Comparison of ENCODE assay signal across 10 cellular contexts in genomic region chr17:75894049-75894742, GRCh38. TPM values are rescaled to one million over a fixed set of nuclear protein-coding genes. Genes with fewer than 3 reads are reported as not detected.
DNase-seq lines count a peak whose midpoint lies in the region; ATAC-seq and TF ChIP-seq lines count a peak whose summit lies in the region.
"Had no signal": no experiment of that assay in that cellular context is flagged by ENCODE, and none has a peak within 500 bp of the region (broad histone marks: within the 10 kb centered on the region; RNA-seq: fewer than 3 reads in every experiment).

No MANE protein-coding gene starts in this region.

- H3K9me3 Mint-ChIP-seq in activated naive CD4-positive, alpha-beta T cell treated with anti-CD3 and anti-CD28 coated beads, Interleukin-2, amount 10 ng/mL, durations not matched to agents 7 days and 5 days: no peaks in the 10 kb centered on the region
- H3K9me3 Mint-ChIP-seq in activated naive CD8-positive, alpha-beta T cell treated with anti-CD3 and anti-CD28 coated beads for 36 hours: no peaks in the 10 kb centered on the region
- no peaks in the 10 kb centered on the region for H3K9me3 Mint-ChIP-seq in mesothelial cell of epicardium
- no peaks in the 10 kb centered on the region for H3K9me3 Mint-ChIP-seq in type B pancreatic cell

- H3K27me3 Mint-ChIP-seq in activated naive CD4-positive, alpha-beta T cell treated with anti-CD3 and anti-CD28 coated beads, Interleukin-2, amount 10 ng/mL, durations not matched to agents 7 days and 5 days: no peaks in the 10 kb centered on the region
- H3K27me3 Mint-ChIP-seq in activated naive CD8-positive, alpha-beta T cell treated with anti-CD3 and anti-CD28 coated beads for 36 hours: no peaks in the 10 kb centered on the region
- H3K27me3 Mint-ChIP-seq in mesothelial cell of epicardium (ENCODE audit: low read depth): no peaks in the 10 kb centered on the region
- no peaks in the 10 kb centered on the region for H3K27me3 Mint-ChIP-seq in type B pancreatic cell

- ATAC-seq in GM18858 (IDR thresholded peaks at IDR 0.05; ENCODE audit: unreplicated experiment) (no peak), HG02981 (IDR thresholded peaks at IDR 0.05; ENCODE audit: unreplicated experiment) (no peak)
- ATAC-seq: activated CD4-positive, CD25-positive, alpha-beta regulatory T cell treated with anti-CD3 and anti-CD28 coated beads, Interleukin-2, amount 50 U/mL, for 24 hours had no signal

- H3K4me1 Mint-ChIP-seq in activated naive CD4-positive, alpha-beta T cell treated with anti-CD3 and anti-CD28 coated beads, Interleukin-2, amount 10 ng/mL, durations not matched to agents 7 days and 5 days: peaks cover 26% of the 10 kb centered on the region
- H3K4me1 Mint-ChIP-seq in activated naive CD8-positive, alpha-beta T cell treated with anti-CD3 and anti-CD28 coated beads for 36 hours: peaks cover 26% of the 10 kb centered on the region
- H3K4me1 Mint-ChIP-seq in mesothelial cell of epicardium (peaks cover 21% of the 10 kb centered on the region), type B pancreatic cell (ENCODE audit: unreplicated experiment) (peaks cover 22% of the 10 kb centered on the region)

- peak overlapping the region; percentile 28 for H3K27ac Mint-ChIP-seq in activated naive CD4-positive, alpha-beta T cell treated with anti-CD3 and anti-CD28 coated beads, Interleukin-2, amount 10 ng/mL, durations not matched to agents 7 days and 5 days
- H3K27ac Mint-ChIP-seq in activated naive CD8-positive, alpha-beta T cell treated with anti-CD3 and anti-CD28 coated beads for 36 hours: peak overlapping the region; percentile 72
- H3K27ac Mint-ChIP-seq in mesothelial cell of epicardium (no peak overlapping the region), type B pancreatic cell (peak overlapping the region; percentile 77)

- no peak for DNase-seq in activated naive CD4-positive, alpha-beta T cell treated with anti-CD3 and anti-CD28 coated beads, Interleukin-2, amount 10 ng/mL, durations not matched to agents 7 days and 5 days
- DNase-seq in activated naive CD4-positive, alpha-beta T cell treated with anti-CD3 and anti-CD28 coated beads, Interleukin-2, amount 50 U/mL, for 16 hours: no peak
- no peak for DNase-seq in activated naive CD8-positive, alpha-beta T cell treated with anti-CD3 and anti-CD28 coated beads for 36 hours
- DNase-seq in mesothelial cell of epicardium (ENCODE audit: low spot score in 2 of 2, unreplicated experiment in 2 of 2) (no peak), type B pancreatic cell (ENCODE audit: extremely low spot score, unreplicated experiment) (no peak)
- no peak for DNase-seq in stimulated activated CD4-positive, alpha-beta T cell treated with anti-CD3 and anti-CD28 coated beads, Interleukin-2, amount 100 ng/mL, for 24 hours
- DNase-seq: OCI-M1 had no signal

- TF ChIP-seq CTCF in mesothelial cell of epicardium (IDR thresholded peaks at IDR 0.05; ENCODE audit: unreplicated experiment): no peak
- no peak for TF ChIP-seq CTCF in type B pancreatic cell (conservative IDR thresholded peaks at IDR 0.05)

- peak overlapping the region; percentile 19 for H3K4me3 Mint-ChIP-seq in activated naive CD4-positive, alpha-beta T cell treated with anti-CD3 and anti-CD28 coated beads, Interleukin-2, amount 10 ng/mL, durations not matched to agents 7 days and 5 days
- H3K4me3 Mint-ChIP-seq in activated naive CD8-positive, alpha-beta T cell treated with anti-CD3 and anti-CD28 coated beads for 36 hours: peak overlapping the region; percentile 44
- H3K4me3 Mint-ChIP-seq in mesothelial cell of epicardium: peak overlapping the region; percentile 27
- H3K4me3 Mint-ChIP-seq in type B pancreatic cell: peak overlapping the region; percentile 47

- H3K36me3 Mint-ChIP-seq in activated naive CD4-positive, alpha-beta T cell treated with anti-CD3 and anti-CD28 coated beads, Interleukin-2, amount 10 ng/mL, durations not matched to agents 7 days and 5 days: peaks cover 22% of the 10 kb centered on the region
- peaks cover 18% of the 10 kb centered on the region for H3K36me3 Mint-ChIP-seq in activated naive CD8-positive, alpha-beta T cell treated with anti-CD3 and anti-CD28 coated beads for 36 hours
- H3K36me3 Mint-ChIP-seq in mesothelial cell of epicardium (peaks cover 10% of the 10 kb centered on the region), type B pancreatic cell (peaks cover 4% of the 10 kb centered on the region)

- CTCF ChIA-PET in activated naive CD4-positive, alpha-beta T cell treated with anti-CD3 and anti-CD28 coated beads, Interleukin-2, amount 10 ng/mL, durations not matched to agents 7 days and 5 days (lab: Charles Lee): interaction anchor here (1.1 to 3.9 kb wide), 4 partner anchors 32 to 261 kb away, joined by 3 to 30 read pairs (median 4); partner anchors contain the start of gene SMIM5

RNA-seq across cellular contexts. Expression of gene TRIM65, which starts 2.6 kb away (rescaled TPM):
- total RNA-seq in activated naive CD8-positive, alpha-beta T cell treated with anti-CD3 and anti-CD28 coated beads for 36 hours: 10 to 100 TPM; 37.2 to 41.7 TPM
- total RNA-seq in mesothelial cell of epicardium: 21.2 to 21.9 TPM (median 21.4 TPM) in 3 replicates
- total RNA-seq in type B pancreatic cell (ENCODE audit: low replicate concordance): 8.1 and 19.0 TPM in 2 replicates

RNA-seq across cellular contexts. Expression of gene MRPL38, which starts 10.5 kb away (rescaled TPM):
- 100 to 1,000 TPM; 148 to 161 TPM for total RNA-seq in activated naive CD8-positive, alpha-beta T cell treated with anti-CD3 and anti-CD28 coated beads for 36 hours
- total RNA-seq in mesothelial cell of epicardium: 77.8 to 91.1 TPM (median 82.2 TPM) in 3 replicates
- 93.5 and 113 TPM in 2 replicates for total RNA-seq in type B pancreatic cell (ENCODE audit: low replicate concordance)

RNA-seq across cellular contexts. Expression of gene TRIM47, which starts 15.8 kb away (rescaled TPM):
- 10 to 100 TPM; 16.4 to 18.3 TPM for total RNA-seq in activated naive CD8-positive, alpha-beta T cell treated with anti-CD3 and anti-CD28 coated beads for 36 hours
- total RNA-seq in mesothelial cell of epicardium (2.8 to 3.1 TPM (median 2.9 TPM) in 3 replicates), type B pancreatic cell (ENCODE audit: low replicate concordance) (1.9 and 3.1 TPM in 2 replicates)

RNA-seq across cellular contexts. Expression of gene WBP2, which starts 39.1 kb away (rescaled TPM):
- total RNA-seq in activated naive CD8-positive, alpha-beta T cell treated with anti-CD3 and anti-CD28 coated beads for 36 hours: 10 to 100 TPM; 45.0 to 49.3 TPM
- total RNA-seq in mesothelial cell of epicardium (42.3 to 46.0 TPM (median 45.8 TPM) in 3 replicates), type B pancreatic cell (ENCODE audit: low replicate concordance) (43.0 and 49.9 TPM in 2 replicates)

RNA-seq across cellular contexts. Expression of gene FBF1, which starts 46.6 kb away (rescaled TPM):
- 10 to 100 TPM; 14.9 to 16.6 TPM for total RNA-seq in activated naive CD8-positive, alpha-beta T cell treated with anti-CD3 and anti-CD28 coated beads for 36 hours
- total RNA-seq in mesothelial cell of epicardium: 22.4 to 24.6 TPM (median 23.4 TPM) in 3 replicates
- total RNA-seq in type B pancreatic cell (ENCODE audit: low replicate concordance): 18.7 and 27.5 TPM in 2 replicates
